1 cellular context compared by ENCODE assay signal in the genomic region with DNA sequence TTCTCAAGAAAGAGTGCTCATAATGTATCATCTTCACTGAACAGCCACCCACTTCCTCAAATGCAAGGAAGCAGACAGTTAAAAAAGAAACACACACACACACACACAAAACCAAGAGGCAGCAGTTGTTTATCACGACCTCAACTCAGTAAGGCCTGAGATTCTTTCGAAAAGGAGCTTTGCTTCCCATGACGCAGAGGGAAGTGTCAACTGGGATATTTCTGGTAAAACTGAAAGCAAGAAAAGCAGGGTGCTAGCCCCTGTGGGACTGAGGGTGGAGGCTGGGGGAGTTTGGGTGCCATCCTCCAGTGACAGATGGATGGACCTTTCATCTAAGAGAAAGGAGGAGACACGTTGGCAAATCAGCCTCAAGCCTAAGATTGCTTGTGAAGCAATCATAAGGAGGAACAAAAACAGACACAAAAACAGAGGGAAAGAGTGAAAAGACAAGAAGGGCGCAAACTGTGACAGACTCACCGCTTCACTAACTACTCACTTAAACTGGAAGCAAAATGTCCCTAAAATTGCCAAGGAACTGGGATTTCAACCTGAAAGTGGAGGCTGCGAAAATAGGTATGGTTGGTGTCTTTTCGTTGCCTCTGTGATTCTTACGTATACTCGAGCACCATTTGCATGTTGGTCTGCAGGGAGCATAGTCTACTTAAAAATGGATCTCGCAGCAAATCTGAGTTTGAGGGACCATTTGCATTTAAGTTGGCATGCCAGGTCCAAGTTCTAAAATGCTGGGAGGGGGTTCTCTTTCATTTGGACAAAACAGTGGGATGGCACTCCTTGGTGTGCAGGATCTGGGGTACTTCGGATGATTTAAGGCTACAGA.
TF ChIP-seq lines count a peak whose summit lies in the region.

A gene with protein sequence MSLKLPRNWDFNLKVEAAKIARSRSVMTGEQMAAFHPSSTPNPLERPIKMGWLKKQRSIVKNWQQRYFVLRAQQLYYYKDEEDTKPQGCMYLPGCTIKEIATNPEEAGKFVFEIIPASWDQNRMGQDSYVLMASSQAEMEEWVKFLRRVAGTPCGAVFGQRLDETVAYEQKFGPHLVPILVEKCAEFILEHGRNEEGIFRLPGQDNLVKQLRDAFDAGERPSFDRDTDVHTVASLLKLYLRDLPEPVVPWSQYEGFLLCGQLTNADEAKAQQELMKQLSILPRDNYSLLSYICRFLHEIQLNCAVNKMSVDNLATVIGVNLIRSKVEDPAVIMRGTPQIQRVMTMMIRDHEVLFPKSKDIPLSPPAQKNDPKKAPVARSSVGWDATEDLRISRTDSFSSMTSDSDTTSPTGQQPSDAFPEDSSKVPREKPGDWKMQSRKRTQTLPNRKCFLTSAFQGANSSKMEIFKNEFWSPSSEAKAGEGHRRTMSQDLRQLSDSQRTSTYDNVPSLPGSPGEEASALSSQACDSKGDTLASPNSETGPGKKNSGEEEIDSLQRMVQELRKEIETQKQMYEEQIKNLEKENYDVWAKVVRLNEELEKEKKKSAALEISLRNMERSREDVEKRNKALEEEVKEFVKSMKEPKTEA (plus strand): TSS at position 124 of the 838 bp plus-strand sequence. CDS start 389 bp downstream, at position 513.

TF ChIP-seq in WTC11, 78 proteins besides CTCF, POLR2A, EP300 and RAD21 (continued from another document):
- TF ChIP-seq, protein P1, sequence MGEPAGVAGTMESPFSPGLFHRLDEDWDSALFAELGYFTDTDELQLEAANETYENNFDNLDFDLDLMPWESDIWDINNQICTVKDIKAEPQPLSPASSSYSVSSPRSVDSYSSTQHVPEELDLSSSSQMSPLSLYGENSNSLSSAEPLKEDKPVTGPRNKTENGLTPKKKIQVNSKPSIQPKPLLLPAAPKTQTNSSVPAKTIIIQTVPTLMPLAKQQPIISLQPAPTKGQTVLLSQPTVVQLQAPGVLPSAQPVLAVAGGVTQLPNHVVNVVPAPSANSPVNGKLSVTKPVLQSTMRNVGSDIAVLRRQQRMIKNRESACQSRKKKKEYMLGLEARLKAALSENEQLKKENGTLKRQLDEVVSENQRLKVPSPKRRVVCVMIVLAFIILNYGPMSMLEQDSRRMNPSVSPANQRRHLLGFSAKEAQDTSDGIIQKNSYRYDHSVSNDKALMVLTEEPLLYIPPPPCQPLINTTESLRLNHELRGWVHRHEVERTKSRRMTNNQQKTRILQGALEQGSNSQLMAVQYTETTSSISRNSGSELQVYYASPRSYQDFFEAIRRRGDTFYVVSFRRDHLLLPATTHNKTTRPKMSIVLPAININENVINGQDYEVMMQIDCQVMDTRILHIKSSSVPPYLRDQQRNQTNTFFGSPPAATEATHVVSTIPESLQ (CRISPR knock-in tag; IDR thresholded peaks at IDR 0.05) = no peak
- TF ChIP-seq, protein P2, sequence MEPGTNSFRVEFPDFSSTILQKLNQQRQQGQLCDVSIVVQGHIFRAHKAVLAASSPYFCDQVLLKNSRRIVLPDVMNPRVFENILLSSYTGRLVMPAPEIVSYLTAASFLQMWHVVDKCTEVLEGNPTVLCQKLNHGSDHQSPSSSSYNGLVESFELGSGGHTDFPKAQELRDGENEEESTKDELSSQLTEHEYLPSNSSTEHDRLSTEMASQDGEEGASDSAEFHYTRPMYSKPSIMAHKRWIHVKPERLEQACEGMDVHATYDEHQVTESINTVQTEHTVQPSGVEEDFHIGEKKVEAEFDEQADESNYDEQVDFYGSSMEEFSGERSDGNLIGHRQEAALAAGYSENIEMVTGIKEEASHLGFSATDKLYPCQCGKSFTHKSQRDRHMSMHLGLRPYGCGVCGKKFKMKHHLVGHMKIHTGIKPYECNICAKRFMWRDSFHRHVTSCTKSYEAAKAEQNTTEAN (CRISPR knock-in tag; IDR thresholded peaks at IDR 0.05) = no peak
- no peak for TF ChIP-seq ZNF416 (CRISPR knock-in tag; IDR thresholded peaks at IDR 0.05)
- TF ChIP-seq CREM (CRISPR knock-in tag; IDR thresholded peaks at IDR 0.05) = no peak
